ENCODE assay signal across 27 cellular contexts in genomic region chr1:58975888-58976287, GRCh38.
DNase-seq lines count a peak whose midpoint lies in the region; ATAC-seq, FAIRE-seq and TF ChIP-seq lines count a peak whose summit lies in the region.
"Had no signal": no experiment of that assay in that cellular context is flagged by ENCODE, and none has a peak within 500 bp of the region (broad histone marks: within the 10 kb centered on the region; RNA-seq: fewer than 3 reads in every experiment).

No MANE protein-coding gene starts in this region.

- peaks cover 5% of the 10 kb centered on the region for H3K27me3 Mint-ChIP-seq in dendritic cell treated with granulocyte-macrophage colony-stimulating factor and Interleukin-4, amounts not matched to agents 40 ng/mL and 50 ng/mL, for 4 days
- H3K27me3 Mint-ChIP-seq: memory B cell; naive thymus-derived CD4-positive, alpha-beta T cell had no signal

- H3K9me3 ChIP-seq in pancreas, result no peaks in the 10 kb centered on the region
- H3K9me3 ChIP-seq: Caco-2, SJCRH30, tibial nerve had no signal

- H3K4me1 Mint-ChIP-seq in dendritic cell treated with granulocyte-macrophage colony-stimulating factor and Interleukin-4, amounts not matched to agents 40 ng/mL and 50 ng/mL, for 4 days (ENCODE audit: low read depth), result peaks cover 82% of the 10 kb centered on the region

- ATAC-seq in pancreas (peak in 1 of 4 donors; percentile 51), HG02885 (IDR thresholded peaks at IDR 0.05; ENCODE audit: poor library complexity, unreplicated experiment) (no peak), GM21515 (IDR thresholded peaks at IDR 0.05; ENCODE audit: unreplicated experiment) (no peak)
- ATAC-seq: activated CD8-positive, alpha-beta T cell treated with anti-CD3 and anti-CD28 coated beads, Interleukin-2, amount 10 ng/mL, durations not matched to agents 7 days and 5 days; activated T-cell treated with anti-CD3 and anti-CD28 coated beads, Interleukin-2, amount 50 U/mL, for 4 hours; naive thymus-derived CD4-positive, alpha-beta T cell; PC-3; stimulated activated naive CD8-positive, alpha-beta T cell treated with anti-CD3 and anti-CD28 coated beads, Interleukin-15, Interleukin-2, amounts not matched to agents 100 U/mL and 50 U/mL, for 24 hours; T-helper 17 cell had no signal

- H3K27ac Mint-ChIP-seq in dendritic cell treated with granulocyte-macrophage colony-stimulating factor and Interleukin-4, amounts not matched to agents 40 ng/mL and 50 ng/mL, for 4 days, result peak overlapping the region; percentile 48
- H3K27ac Mint-ChIP-seq: activated CD8-positive, alpha-beta T cell treated with anti-CD3 and anti-CD28 coated beads, Interleukin-2, amount 10 ng/mL, durations not matched to agents 7 days and 5 days; activated naive CD4-positive, alpha-beta T cell treated with anti-CD3 and anti-CD28 coated beads for 36 hours; endodermal cell; memory B cell; naive thymus-derived CD4-positive, alpha-beta T cell; T-helper 17 cell had no signal

- peaks cover 11 to 33% (median 13%) of the 10 kb centered on the region in 3 donors for H3K4me1 ChIP-seq in pancreas
- H3K4me1 ChIP-seq: Caco-2, SJCRH30 had no signal

- no peaks in the 10 kb centered on the region for H3K27me3 ChIP-seq in pancreas
- H3K27me3 ChIP-seq: SJCRH30, tibial nerve had no signal

- H3K4me3 ChIP-seq in pancreas, result no peak overlapping the region
- H3K4me3 ChIP-seq: SJCRH30, tibial nerve had no signal

- FAIRE-seq in pancreas (lab: Jason Lieb, UNC), result no peak
- FAIRE-seq: kidney had no signal

- intact Hi-C loops in dendritic cell treated with granulocyte-macrophage colony-stimulating factor and Interleukin-4, amounts not matched to agents 40 ng/mL and 50 ng/mL, for 4 days (cut with micrococcal nuclease), result loop anchor here (5.0 to 10.0 kb wide), 2 partner anchors 36 to 51 kb away; no protein-coding TSS in a partner anchor
- intact Hi-C loops in pancreas (cut with DNase I), result no loop called here

- H3K36me3 Mint-ChIP-seq in dendritic cell treated with granulocyte-macrophage colony-stimulating factor and Interleukin-4, amounts not matched to agents 40 ng/mL and 50 ng/mL, for 4 days (ENCODE audit: low read depth), result no peaks in the 10 kb centered on the region

- H3K36me3 ChIP-seq in pancreas, result no peaks in the 10 kb centered on the region
- H3K36me3 ChIP-seq: SJCRH30, tibial nerve had no signal

- WGBS in pancreas, 2 donors, result 58 to 60% methylated on average over 3 of the region's 3 CpGs

- TF ChIP-seq CTCF in pancreas (IDR thresholded peaks at IDR 0.05), result no peak

- H3K9me3 Mint-ChIP-seq in dendritic cell treated with granulocyte-macrophage colony-stimulating factor and Interleukin-4, amounts not matched to agents 40 ng/mL and 50 ng/mL, for 4 days, result no peaks in the 10 kb centered on the region
- H3K9me3 Mint-ChIP-seq: activated naive CD4-positive, alpha-beta T cell treated with anti-CD3 and anti-CD28 coated beads for 36 hours; activated T-cell treated with anti-CD3 and anti-CD28 coated beads, Interleukin-2, amount 50 U/mL, for 4 hours; endodermal cell; memory B cell had no signal

- H3K4me3 Mint-ChIP-seq in dendritic cell treated with granulocyte-macrophage colony-stimulating factor and Interleukin-4, amounts not matched to agents 40 ng/mL and 50 ng/mL, for 4 days, result no peak overlapping the region
- H3K4me3 Mint-ChIP-seq: activated CD8-positive, alpha-beta T cell treated with anti-CD3 and anti-CD28 coated beads, Interleukin-2, amount 10 ng/mL, durations not matched to agents 7 days and 5 days; activated naive CD4-positive, alpha-beta T cell treated with anti-CD3 and anti-CD28 coated beads for 36 hours; activated T-cell treated with anti-CD3 and anti-CD28 coated beads, Interleukin-2, amount 50 U/mL, for 4 hours; endodermal cell; memory B cell; naive thymus-derived CD4-positive, alpha-beta T cell; T-helper 17 cell had no signal

- peak overlapping the region in 3 of 4 donors; percentile 15 to 48 (median 39) for H3K27ac ChIP-seq in pancreas
- H3K27ac ChIP-seq: 22Rv1, SJCRH30, tibial nerve had no signal

- DNase-seq in DMS 273 (lab: John Stamatoyannopoulos, UW; ENCODE audit: unreplicated experiment), result peak; percentile 10
- DNase-seq in DMS 273 treated with DMSO at 0.1 percent for 48 hours (lab: John Stamatoyannopoulos, UW), result no peak
- peak; percentile 30 for DNase-seq in NCI-H2196 treated with DMSO at 0.1 percent for 48 hours (lab: John Stamatoyannopoulos, UW; ENCODE audit: unreplicated experiment)
- no peak for DNase-seq in pancreas
- no peak for DNase-seq in effector CD8-positive, alpha-beta T cell (lab: John Stamatoyannopoulos, UW)
- DNase-seq: activated CD8-positive, alpha-beta T cell treated with anti-CD3 and anti-CD28 coated beads, Interleukin-2, amount 10 ng/mL, durations not matched to agents 7 days and 5 days; activated naive CD4-positive, alpha-beta T cell treated with anti-CD3 and anti-CD28 coated beads for 36 hours; activated T-cell treated with anti-CD3 and anti-CD28 coated beads, Interleukin-2, amount 50 U/mL, for 4 hours; AML-193; anterior cingulate cortex; Caco-2; endodermal cell; hippocampal formation; kidney; naive thymus-derived CD4-positive, alpha-beta T cell; NCI-H187; NCI-H69; PC-3; SJCRH30; stimulated activated naive CD8-positive, alpha-beta T cell treated with anti-CD3 and anti-CD28 coated beads, Interleukin-15, Interleukin-2, amounts not matched to agents 100 U/mL and 50 U/mL, for 24 hours; T-helper 17 cell had no signal

Comparison
In these comparisons a context has a peak if more than half of its experiments do, and no peak if none do; other contexts are left out.
1. DNase-seq: peak in DMS 273 (single experiment) and NCI-H2196 treated with DMSO at 0.1 percent for 48 hours (single experiment); none in DMS 273 treated with DMSO at 0.1 percent for 48 hours (single experiment), pancreas (0 of 6) and effector CD8-positive, alpha-beta T cell (single experiment).